Comparison of ENCODE assay signal across 1 cellular context in the genomic region with DNA sequence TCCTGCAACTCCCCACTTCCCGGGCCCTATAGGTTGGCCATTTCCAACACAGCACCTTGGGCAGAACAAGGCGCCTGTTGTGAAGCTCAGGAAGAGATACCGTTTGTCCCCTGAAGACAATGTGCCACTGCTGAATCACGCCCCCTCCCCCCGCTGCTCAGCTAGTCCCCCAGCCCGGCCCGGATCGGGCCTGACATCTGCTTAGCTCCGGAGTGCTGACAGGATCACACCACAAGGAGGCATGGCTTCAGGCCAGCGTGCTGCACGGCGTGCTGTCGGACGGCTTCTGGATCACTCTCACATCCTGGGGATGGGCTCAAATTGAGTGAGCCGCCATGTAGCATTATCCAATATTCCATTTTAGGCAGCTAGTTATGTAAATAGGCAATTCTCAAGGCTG.
TF ChIP-seq lines count a peak whose summit lies in the region.

No MANE protein-coding gene starts in this region.

TF ChIP-seq in GM23338, 12 proteins besides CTCF, POLR2A, EP300 and RAD21 (continued from another document):
- TF ChIP-seq ETS1 (IDR thresholded peaks at IDR 0.05), result no peak
- TF ChIP-seq, protein P1, sequence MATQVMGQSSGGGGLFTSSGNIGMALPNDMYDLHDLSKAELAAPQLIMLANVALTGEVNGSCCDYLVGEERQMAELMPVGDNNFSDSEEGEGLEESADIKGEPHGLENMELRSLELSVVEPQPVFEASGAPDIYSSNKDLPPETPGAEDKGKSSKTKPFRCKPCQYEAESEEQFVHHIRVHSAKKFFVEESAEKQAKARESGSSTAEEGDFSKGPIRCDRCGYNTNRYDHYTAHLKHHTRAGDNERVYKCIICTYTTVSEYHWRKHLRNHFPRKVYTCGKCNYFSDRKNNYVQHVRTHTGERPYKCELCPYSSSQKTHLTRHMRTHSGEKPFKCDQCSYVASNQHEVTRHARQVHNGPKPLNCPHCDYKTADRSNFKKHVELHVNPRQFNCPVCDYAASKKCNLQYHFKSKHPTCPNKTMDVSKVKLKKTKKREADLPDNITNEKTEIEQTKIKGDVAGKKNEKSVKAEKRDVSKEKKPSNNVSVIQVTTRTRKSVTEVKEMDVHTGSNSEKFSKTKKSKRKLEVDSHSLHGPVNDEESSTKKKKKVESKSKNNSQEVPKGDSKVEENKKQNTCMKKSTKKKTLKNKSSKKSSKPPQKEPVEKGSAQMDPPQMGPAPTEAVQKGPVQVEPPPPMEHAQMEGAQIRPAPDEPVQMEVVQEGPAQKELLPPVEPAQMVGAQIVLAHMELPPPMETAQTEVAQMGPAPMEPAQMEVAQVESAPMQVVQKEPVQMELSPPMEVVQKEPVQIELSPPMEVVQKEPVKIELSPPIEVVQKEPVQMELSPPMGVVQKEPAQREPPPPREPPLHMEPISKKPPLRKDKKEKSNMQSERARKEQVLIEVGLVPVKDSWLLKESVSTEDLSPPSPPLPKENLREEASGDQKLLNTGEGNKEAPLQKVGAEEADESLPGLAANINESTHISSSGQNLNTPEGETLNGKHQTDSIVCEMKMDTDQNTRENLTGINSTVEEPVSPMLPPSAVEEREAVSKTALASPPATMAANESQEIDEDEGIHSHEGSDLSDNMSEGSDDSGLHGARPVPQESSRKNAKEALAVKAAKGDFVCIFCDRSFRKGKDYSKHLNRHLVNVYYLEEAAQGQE (IDR thresholded peaks at IDR 0.05; ENCODE audit: unreplicated experiment), result no peak
